ENCODE assay signal across 29 cellular contexts in the genomic region with DNA sequence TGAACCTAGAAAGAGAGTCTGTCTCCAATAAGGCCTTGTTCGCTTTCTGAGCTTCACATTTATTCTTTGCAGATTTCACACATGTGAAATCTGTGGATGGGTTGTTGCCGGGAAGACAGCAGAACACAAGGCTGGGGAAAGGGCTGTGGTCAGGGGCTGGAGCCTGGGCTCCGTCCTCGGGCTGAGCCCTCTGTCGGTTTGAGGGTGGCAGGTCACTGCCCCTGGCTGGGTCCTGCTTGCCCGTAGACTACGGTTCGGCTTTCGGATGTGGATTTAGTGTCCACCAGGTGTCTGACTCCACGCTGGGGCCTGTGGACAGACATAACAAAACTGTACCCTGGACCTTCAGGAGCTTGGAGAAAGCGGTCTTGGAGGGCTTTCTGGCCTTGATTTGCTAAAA.
"Had no signal": no experiment of that assay in that cellular context is flagged by ENCODE, and none has a peak within 500 bp of the region (broad histone marks: within the 10 kb centered on the region; RNA-seq: fewer than 3 reads in every experiment).

No MANE protein-coding gene starts in this region.

- H3K4me3 Mint-ChIP-seq: activated B cell treated with CpG ODN at 0.5 μM for 24 hours; activated CD8-positive, alpha-beta memory T cell treated with anti-CD3 and anti-CD28 coated beads, Interleukin-2, amount 10 ng/mL, durations not matched to agents 7 days and 5 days; activated CD8-positive, alpha-beta T cell treated with anti-CD3 and anti-CD28 coated beads for 36 hours; activated naive CD4-positive, alpha-beta T cell treated with anti-CD3 and anti-CD28 coated beads for 36 hours; activated naive CD4-positive, alpha-beta T cell treated with anti-CD3 and anti-CD28 coated beads, Interleukin-2, amount 50 U/mL, for 24 hours; activated naive CD8-positive, alpha-beta T cell treated with anti-CD3 and anti-CD28 coated beads for 36 hours; activated naive CD8-positive, alpha-beta T cell treated with anti-CD3 and anti-CD28 coated beads, Interleukin-2, amount 50 U/mL, for 24 hours; activated T-helper 1 cell treated with anti-CD3 and anti-CD28 coated beads, Interleukin-12 subunit alpha, Interleukin-12 subunit beta, Interleukin-2, Interleukin-4 antibody, amounts not matched to agents 30 ng/mL and 10 ng/mL and 1 ng/mL, durations not matched to agents 14 hours and 24 hours and 36 hours; T-helper 17 cell; T-helper 2 cell treated with Interferon-gamma antibody and Interleukin-4, amounts not matched to agents 5 μg/mL and 100 μg/mL, for 36 hours had no signal

- H3K4me3 ChIP-seq: adrenal gland, body of pancreas had no signal

- H3K27ac Mint-ChIP-seq: activated B cell treated with CpG ODN at 0.5 μM for 24 hours; activated CD8-positive, alpha-beta memory T cell treated with anti-CD3 and anti-CD28 coated beads, Interleukin-2, amount 10 ng/mL, durations not matched to agents 7 days and 5 days; activated CD8-positive, alpha-beta T cell treated with anti-CD3 and anti-CD28 coated beads for 36 hours; activated naive CD4-positive, alpha-beta T cell treated with anti-CD3 and anti-CD28 coated beads for 36 hours; activated naive CD4-positive, alpha-beta T cell treated with anti-CD3 and anti-CD28 coated beads, Interleukin-2, amount 50 U/mL, for 24 hours; activated naive CD8-positive, alpha-beta T cell treated with anti-CD3 and anti-CD28 coated beads for 36 hours; activated naive CD8-positive, alpha-beta T cell treated with anti-CD3 and anti-CD28 coated beads, Interleukin-2, amount 50 U/mL, for 24 hours; activated T-helper 1 cell treated with anti-CD3 and anti-CD28 coated beads, Interleukin-12 subunit alpha, Interleukin-12 subunit beta, Interleukin-2, Interleukin-4 antibody, amounts not matched to agents 30 ng/mL and 10 ng/mL and 1 ng/mL, durations not matched to agents 14 hours and 24 hours and 36 hours; activated T-helper 2 cell treated with anti-CD3 and anti-CD28 coated beads, Interferon-gamma antibody, Interleukin-2, Interleukin-4, amounts not matched to agents 10 μg/mL and 5 μg/mL and 100 μg/mL, durations not matched to agents 14 hours and 24 hours and 36 hours; T-helper 17 cell; T-helper 2 cell treated with Interferon-gamma antibody and Interleukin-4, amounts not matched to agents 5 μg/mL and 100 μg/mL, for 36 hours had no signal

- H3K4me1 Mint-ChIP-seq: activated B cell treated with CpG ODN at 0.5 μM for 24 hours; activated CD8-positive, alpha-beta memory T cell treated with anti-CD3 and anti-CD28 coated beads, Interleukin-2, amount 10 ng/mL, durations not matched to agents 7 days and 5 days; activated naive CD4-positive, alpha-beta T cell treated with anti-CD3 and anti-CD28 coated beads, Interleukin-2, amount 50 U/mL, for 24 hours; activated naive CD8-positive, alpha-beta T cell treated with anti-CD3 and anti-CD28 coated beads for 36 hours; activated naive CD8-positive, alpha-beta T cell treated with anti-CD3 and anti-CD28 coated beads, Interleukin-2, amount 50 U/mL, for 24 hours; T-helper 17 cell had no signal

- H3K9me3 Mint-ChIP-seq: activated B cell treated with CpG ODN at 0.5 μM for 24 hours; activated CD8-positive, alpha-beta T cell treated with anti-CD3 and anti-CD28 coated beads for 36 hours; activated naive CD4-positive, alpha-beta T cell treated with anti-CD3 and anti-CD28 coated beads for 36 hours; activated naive CD4-positive, alpha-beta T cell treated with anti-CD3 and anti-CD28 coated beads, Interleukin-2, amount 50 U/mL, for 24 hours; activated naive CD8-positive, alpha-beta T cell treated with anti-CD3 and anti-CD28 coated beads for 36 hours; activated naive CD8-positive, alpha-beta T cell treated with anti-CD3 and anti-CD28 coated beads, Interleukin-2, amount 50 U/mL, for 24 hours; activated T-helper 1 cell treated with anti-CD3 and anti-CD28 coated beads, Interleukin-12 subunit alpha, Interleukin-12 subunit beta, Interleukin-2, Interleukin-4 antibody, amounts not matched to agents 30 ng/mL and 10 ng/mL and 1 ng/mL, durations not matched to agents 14 hours and 24 hours and 36 hours; activated T-helper 2 cell treated with anti-CD3 and anti-CD28 coated beads, Interferon-gamma antibody, Interleukin-2, Interleukin-4, amounts not matched to agents 10 μg/mL and 5 μg/mL and 100 μg/mL, durations not matched to agents 14 hours and 24 hours and 36 hours; T-helper 2 cell treated with Interferon-gamma antibody and Interleukin-4, amounts not matched to agents 5 μg/mL and 100 μg/mL, for 36 hours had no signal

- H3K9me3 ChIP-seq: adrenal gland, body of pancreas had no signal

- H3K4me1 ChIP-seq: adrenal gland, body of pancreas had no signal

- H3K27me3 ChIP-seq: body of pancreas had no signal

- H3K36me3 Mint-ChIP-seq: activated CD8-positive, alpha-beta memory T cell treated with anti-CD3 and anti-CD28 coated beads, Interleukin-2, amount 10 ng/mL, durations not matched to agents 7 days and 5 days; activated naive CD8-positive, alpha-beta T cell treated with anti-CD3 and anti-CD28 coated beads for 36 hours had no signal

- FAIRE-seq: colon, frontal cortex had no signal

- H3K36me3 ChIP-seq: adrenal gland, WERI-Rb-1 had no signal

- DNase-seq: activated B cell treated with CpG ODN at 0.5 μM for 24 hours; activated CD4-positive, alpha-beta T cell treated with anti-CD3 and anti-CD28 coated beads, Interleukin-2, amount 50 U/mL, for 1 hour; activated CD8-positive, alpha-beta memory T cell treated with anti-CD3 and anti-CD28 coated beads, Interleukin-2, amount 10 ng/mL, durations not matched to agents 7 days and 5 days; activated CD8-positive, alpha-beta memory T cell treated with anti-CD3 and anti-CD28 coated beads, Interleukin-2, amount 50 U/mL, for 4 hours; activated effector memory CD4-positive, alpha-beta T cell treated with anti-CD3 and anti-CD28 coated beads, Interleukin-2, amount 50 U/mL, for 16 hours; activated T-cell treated with anti-CD3 and anti-CD28 coated beads, Interleukin-2, amount 50 U/mL, for 1 hour; adrenal gland; amygdala; aorta; body of pancreas; caudate nucleus; effector CD8-positive, alpha-beta T cell; foreskin fibroblast; T-helper 1 cell; T-helper 17 cell; T1000 had no signal

- ATAC-seq: activated CD4-positive, CD25-positive, alpha-beta regulatory T cell treated with anti-CD3 and anti-CD28 coated beads, Interleukin-2, amount 50 U/mL, for 24 hours; activated CD8-positive, alpha-beta memory T cell treated with anti-CD3 and anti-CD28 coated beads, Interleukin-2, amount 10 ng/mL, durations not matched to agents 7 days and 5 days; activated CD8-positive, alpha-beta T cell treated with anti-CD3 and anti-CD28 coated beads for 36 hours; activated naive CD8-positive, alpha-beta T cell treated with anti-CD3 and anti-CD28 coated beads, Interleukin-2, amount 50 U/mL, for 24 hours; body of pancreas; esophagus mucosa; T-helper 17 cell had no signal

- H3K27ac ChIP-seq: adrenal gland, body of pancreas, WERI-Rb-1 had no signal
